In genomic region chr22:20908717-20909116, GRCh38 we compare ENCODE assay signal across 1 cellular context. TPM values are rescaled to one million over a fixed set of nuclear protein-coding genes. Genes with fewer than 3 reads are reported as not detected.
"Had no signal": no experiment of that assay in that cellular context is flagged by ENCODE, and none has a peak within 500 bp of the region (broad histone marks: within the 10 kb centered on the region; RNA-seq: fewer than 3 reads in every experiment).

No MANE protein-coding gene starts in this region.

RNA-seq across cellular contexts. Expression of gene AIFM3, which starts 58.3 kb away (rescaled TPM):
- total RNA-seq: HT1080 had no signal
